Comparison of ENCODE assay signal across 8 cellular contexts in the genomic region with DNA sequence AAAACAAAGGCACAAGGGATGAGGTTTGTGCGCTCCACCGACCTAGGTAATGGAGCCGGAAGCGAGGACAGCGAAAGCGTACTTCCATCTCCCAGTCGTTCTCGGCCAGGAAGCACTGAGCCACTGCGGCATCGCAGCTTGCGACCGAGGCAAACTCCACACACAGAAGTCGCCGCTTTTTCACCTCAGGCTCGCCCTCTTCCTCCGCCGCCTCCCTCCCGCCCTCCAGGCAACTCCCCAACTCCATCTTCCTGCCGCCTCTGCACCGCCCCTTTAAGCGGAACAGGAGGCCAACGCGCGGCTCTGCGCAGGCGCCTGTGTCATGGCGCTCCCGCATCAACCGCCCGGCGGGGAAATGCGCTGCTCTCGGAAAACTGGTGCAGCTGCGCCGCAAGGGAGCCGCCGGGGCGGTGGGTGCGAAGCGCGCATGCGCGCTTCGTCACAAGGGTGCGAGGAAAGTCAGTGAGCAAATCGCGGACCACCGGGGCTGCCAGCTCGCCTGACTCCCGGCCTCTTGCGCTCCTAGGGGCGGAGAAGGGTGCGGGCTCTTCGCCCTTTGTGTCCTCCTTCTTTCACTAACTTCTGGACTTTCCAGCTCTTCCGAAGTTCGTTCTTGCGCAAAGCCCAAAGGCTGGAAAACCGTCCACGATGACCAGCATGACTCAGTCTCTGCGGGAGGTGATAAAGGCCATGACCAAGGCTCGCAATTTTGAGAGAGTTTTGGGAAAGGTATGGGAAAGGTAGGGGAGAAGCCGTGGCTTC. TPM values are rescaled to one million over a fixed set of nuclear protein-coding genes. Genes with fewer than 3 reads are reported as not detected.
A peak's percentile ranks its signal among the peaks of the same experiment; 100 is the strongest.
DNase-seq lines count a peak whose midpoint lies in the region; ATAC-seq and TF ChIP-seq lines count a peak whose summit lies in the region.

A gene (plus strand): TSS at position 462 of the 762 bp plus-strand sequence. CDS start 187 bp downstream, at position 649.
A gene with protein sequence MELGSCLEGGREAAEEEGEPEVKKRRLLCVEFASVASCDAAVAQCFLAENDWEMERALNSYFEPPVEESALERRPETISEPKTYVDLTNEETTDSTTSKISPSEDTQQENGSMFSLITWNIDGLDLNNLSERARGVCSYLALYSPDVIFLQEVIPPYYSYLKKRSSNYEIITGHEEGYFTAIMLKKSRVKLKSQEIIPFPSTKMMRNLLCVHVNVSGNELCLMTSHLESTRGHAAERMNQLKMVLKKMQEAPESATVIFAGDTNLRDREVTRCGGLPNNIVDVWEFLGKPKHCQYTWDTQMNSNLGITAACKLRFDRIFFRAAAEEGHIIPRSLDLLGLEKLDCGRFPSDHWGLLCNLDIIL (minus strand): TSS at position 284 of the 762 bp plus-strand sequence. CDS start 37 bp downstream, at position 247.

- peaks cover 0 to 17% (median 11%) of the 10 kb centered on the region in 7 donors for H3K9me3 Mint-ChIP-seq in CD14-positive monocyte

- H3K27me3 Mint-ChIP-seq in CD14-positive monocyte (ENCODE audit: low read depth in 3 of 3), result peaks cover 0 to 2% (median 0%) of the 10 kb centered on the region in 3 donors

- peaks cover 0 to 41% (median 17%) of the 10 kb centered on the region in 4 donors for H3K4me1 ChIP-seq in right lobe of liver

- DNase-seq in CD14-positive monocyte (ENCODE audit: low spot score), result peak; percentile 93
- DNase-seq in NCI-H748 (lab: John Stamatoyannopoulos, UW; ENCODE audit: unreplicated experiment), result peak; percentile 96
- DNase-seq in activated CD4-positive, alpha-beta T cell treated with anti-CD3 and anti-CD28 coated beads, Interleukin-2, amount 50 U/mL, for 24 hours (ENCODE audit: low read depth in 1 of 2, low spot score in 1 of 2), result peak; percentile 89 to 95
- peak; percentile 98 for DNase-seq in dermis blood vessel endothelial cell
- peak; percentile 96 to 97 (median 96) for DNase-seq in right lobe of liver
- DNase-seq in stimulated activated CD4-positive, alpha-beta T cell treated with anti-CD3 and anti-CD28 coated beads, Interleukin-4, amount 100 ng/mL, for 4 hours, result peak; percentile 93 to 96

- H3K36me3 ChIP-seq in right lobe of liver, result no peaks in the 10 kb centered on the region

- peak within 1 kb of the TSS; percentile 96 to 98 for H3K4me3 Mint-ChIP-seq in CD14-positive monocyte

- peak within 1 kb of the TSS; percentile 94 to 95 (median 95) for H3K27ac ChIP-seq in right lobe of liver

- ATAC-seq in GM19351 (IDR thresholded peaks at IDR 0.05; ENCODE audit: unreplicated experiment) (peak; percentile 93), HG03521 (IDR thresholded peaks at IDR 0.05; ENCODE audit: unreplicated experiment) (peak; percentile 90), right lobe of liver (peak; percentile 83 to 91 (median 87))

- TF ChIP-seq POLR2A in right lobe of liver (IDR thresholded peaks at IDR 0.05), result peak; percentile 86

- H3K36me3 Mint-ChIP-seq in CD14-positive monocyte, result peaks cover 28 to 34% of the 10 kb centered on the region in 2 donors

- WGBS in right lobe of liver (ENCODE audit: insufficient coverage, low coverage, low lambda C conversion rate, missing lambda C conversion rate), result 0% methylated on average over 26 of the region's 62 CpGs

- intact Hi-C loops in CD14-positive monocyte (cut with micrococcal nuclease) (loop anchor here (2.0 to 10.0 kb wide), 2 partner anchors 58 to 108 kb away; a partner anchor contains a TSS), right lobe of liver (cut with DNase I) (no loop called here)

- H3K27ac Mint-ChIP-seq in CD14-positive monocyte, result peak within 1 kb of the TSS; percentile 94 to 99 (median 98)

- TF ChIP-seq CTCF in CD14-positive monocyte (IDR thresholded peaks at IDR 0.05) (peak; percentile 65), right lobe of liver (IDR thresholded peaks at IDR 0.05) (peak; percentile 33 to 52 (median 40))

- H3K4me1 Mint-ChIP-seq in CD14-positive monocyte, result peaks cover 40% of the 10 kb centered on the region

- H3K9me3 ChIP-seq in right lobe of liver, result no peaks in the 10 kb centered on the region

- H3K27me3 ChIP-seq in right lobe of liver, result no peaks in the 10 kb centered on the region

- H3K4me3 ChIP-seq in right lobe of liver, result peak within 1 kb of the TSS; percentile 83 to 88 (median 86)

RNA-seq across cellular contexts. Expression of the first gene that starts in this region (rescaled TPM):
- polyA plus RNA-seq in CD14-positive monocyte, result 10 to 100 TPM; 14.5 to 20.1 TPM
- total RNA-seq in dermis blood vessel endothelial cell (3.7 and 9.2 TPM in 2 replicates), right lobe of liver (10 to 100 TPM; 14.0 to 53.6 (median 43.4) TPM)

RNA-seq across cellular contexts. Expression of the second gene that starts in this region (rescaled TPM):
- 10 to 100 TPM; 21.8 to 24.2 TPM for polyA plus RNA-seq in CD14-positive monocyte
- 27.2 and 35.6 TPM in 2 replicates for total RNA-seq in dermis blood vessel endothelial cell
- total RNA-seq in right lobe of liver, result 10 to 100 TPM; 20.4 to 33.2 (median 24.0) TPM

Comparison
In these comparisons a context has a peak if more than half of its experiments do, and no peak if none do; other contexts are left out.
1. Peak in every context shown above with its lines: DNase-seq, ATAC-seq, H3K4me3 ChIP-seq and H3K27ac ChIP-seq.
2. intact Hi-C loops: an anchor here in CD14-positive monocyte (2.0 to 10.0 kb wide); none called in right lobe of liver.